In genomic region chr1:193190096-193190744, GRCh38 we compare ENCODE assay signal across 1 cellular context.
TF ChIP-seq lines count a peak whose summit lies in the region.

No MANE protein-coding gene starts in this region.

TF ChIP-seq in WTC11, 78 proteins besides CTCF, POLR2A, EP300 and RAD21 (continued from another document):
- TF ChIP-seq, protein P1, sequence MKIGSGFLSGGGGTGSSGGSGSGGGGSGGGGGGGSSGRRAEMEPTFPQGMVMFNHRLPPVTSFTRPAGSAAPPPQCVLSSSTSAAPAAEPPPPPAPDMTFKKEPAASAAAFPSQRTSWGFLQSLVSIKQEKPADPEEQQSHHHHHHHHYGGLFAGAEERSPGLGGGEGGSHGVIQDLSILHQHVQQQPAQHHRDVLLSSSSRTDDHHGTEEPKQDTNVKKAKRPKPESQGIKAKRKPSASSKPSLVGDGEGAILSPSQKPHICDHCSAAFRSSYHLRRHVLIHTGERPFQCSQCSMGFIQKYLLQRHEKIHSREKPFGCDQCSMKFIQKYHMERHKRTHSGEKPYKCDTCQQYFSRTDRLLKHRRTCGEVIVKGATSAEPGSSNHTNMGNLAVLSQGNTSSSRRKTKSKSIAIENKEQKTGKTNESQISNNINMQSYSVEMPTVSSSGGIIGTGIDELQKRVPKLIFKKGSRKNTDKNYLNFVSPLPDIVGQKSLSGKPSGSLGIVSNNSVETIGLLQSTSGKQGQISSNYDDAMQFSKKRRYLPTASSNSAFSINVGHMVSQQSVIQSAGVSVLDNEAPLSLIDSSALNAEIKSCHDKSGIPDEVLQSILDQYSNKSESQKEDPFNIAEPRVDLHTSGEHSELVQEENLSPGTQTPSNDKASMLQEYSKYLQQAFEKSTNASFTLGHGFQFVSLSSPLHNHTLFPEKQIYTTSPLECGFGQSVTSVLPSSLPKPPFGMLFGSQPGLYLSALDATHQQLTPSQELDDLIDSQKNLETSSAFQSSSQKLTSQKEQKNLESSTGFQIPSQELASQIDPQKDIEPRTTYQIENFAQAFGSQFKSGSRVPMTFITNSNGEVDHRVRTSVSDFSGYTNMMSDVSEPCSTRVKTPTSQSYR (CRISPR knock-in tag; IDR thresholded peaks at IDR 0.05), result no peak
- TF ChIP-seq TCF7 (CRISPR knock-in tag; IDR thresholded peaks at IDR 0.05; ENCODE audit: low read depth) (no peak), CREM (CRISPR knock-in tag; IDR thresholded peaks at IDR 0.05) (no peak), ATF2 (CRISPR knock-in tag; IDR thresholded peaks at IDR 0.05; ENCODE audit: borderline replicate concordance, low read depth) (no peak), ZBTB21 (CRISPR knock-in tag; IDR thresholded peaks at IDR 0.05; ENCODE audit: borderline replicate concordance) (no peak), ZNF416 (CRISPR knock-in tag; IDR thresholded peaks at IDR 0.05) (no peak)
